Comparison of ENCODE assay signal across 1 cellular context in genomic region chr20:61382194-61382593, GRCh38.
TF ChIP-seq lines count a peak whose summit lies in the region.

No MANE protein-coding gene starts in this region.

TF ChIP-seq in HepG2, 621 proteins besides CTCF, POLR2A, EP300 and RAD21 (continued from another document):
- TF ChIP-seq ZBED4 (CRISPR knock-in tag; IDR thresholded peaks at IDR 0.05; ENCODE audit: borderline replicate concordance) = no peak
- TF ChIP-seq ZNF10 (CRISPR knock-in tag; IDR thresholded peaks at IDR 0.05; ENCODE audit: borderline replicate concordance, low read depth) = peak; percentile 81; the same call in 1 of the 2 replicates
- no peak for TF ChIP-seq ZNF770 (CRISPR knock-in tag; IDR thresholded peaks at IDR 0.05)
